8 cellular contexts compared by ENCODE assay signal in genomic region chr6:157317129-157317814, GRCh38. TPM values are rescaled to one million over a fixed set of nuclear protein-coding genes. Genes with fewer than 3 reads are reported as not detected.
DNase-seq lines count a peak whose midpoint lies in the region; ATAC-seq, FAIRE-seq and TF ChIP-seq lines count a peak whose summit lies in the region.

No MANE protein-coding gene starts in this region.

- H3K27me3 Mint-ChIP-seq in activated T-helper 1 cell treated with anti-CD3 and anti-CD28 coated beads, Interleukin-12 subunit alpha, Interleukin-12 subunit beta, Interleukin-2, Interleukin-4 antibody, amounts not matched to agents 30 ng/mL and 10 ng/mL and 1 ng/mL, durations not matched to agents 14 hours and 24 hours and 36 hours (ENCODE audit: insufficient read depth): no peaks in the 10 kb centered on the region

- no peak for TF ChIP-seq POLR2A in GM12891 (IDR thresholded peaks at IDR 0.05; ENCODE audit: low read depth, low read length)

- peaks cover 23% of the 10 kb centered on the region for H3K4me1 Mint-ChIP-seq in activated T-helper 1 cell treated with anti-CD3 and anti-CD28 coated beads, Interleukin-12 subunit alpha, Interleukin-12 subunit beta, Interleukin-2, Interleukin-4 antibody, amounts not matched to agents 30 ng/mL and 10 ng/mL and 1 ng/mL, durations not matched to agents 14 hours and 24 hours and 36 hours (ENCODE audit: low read depth)

- no peak for FAIRE-seq in GM12891 (lab: Jason Lieb, UNC)

- DNase-seq in GM04504 (ENCODE audit: low read depth): peak; percentile 86
- no peak for DNase-seq in activated T-helper 1 cell treated with anti-CD3 and anti-CD28 coated beads, Interleukin-12 subunit alpha, Interleukin-12 subunit beta, Interleukin-2, Interleukin-4 antibody, amounts not matched to agents 30 ng/mL and 10 ng/mL and 1 ng/mL, durations not matched to agents 14 hours and 24 hours and 36 hours (ENCODE audit: low spot score)
- DNase-seq in head of caudate nucleus: peak in 41 of 42 donors; percentile 20 to 90 (median 58)
- peak; percentile 14 for DNase-seq in stimulated activated CD4-positive, alpha-beta T cell treated with anti-CD3 and anti-CD28 coated beads, Interleukin-4, amount 100 ng/mL, for 1 hour
- no peak for DNase-seq in GM12891 (ENCODE audit: insufficient read length, low spot score)
- DNase-seq in SHP77 treated with DMSO at 0.1 percent for 48 hours (lab: John Stamatoyannopoulos, UW): no peak
- DNase-seq in NCI-H2196 (lab: John Stamatoyannopoulos, UW; ENCODE audit: unreplicated experiment): no peak

- no peaks in the 10 kb centered on the region for H3K9me3 Mint-ChIP-seq in activated T-helper 1 cell treated with anti-CD3 and anti-CD28 coated beads, Interleukin-12 subunit alpha, Interleukin-12 subunit beta, Interleukin-2, Interleukin-4 antibody, amounts not matched to agents 30 ng/mL and 10 ng/mL and 1 ng/mL, durations not matched to agents 14 hours and 24 hours and 36 hours

- intact Hi-C loops in activated T-helper 1 cell treated with anti-CD3 and anti-CD28 coated beads, Interleukin-12 subunit alpha, Interleukin-12 subunit beta, Interleukin-2, Interleukin-4 antibody, amounts not matched to agents 30 ng/mL and 10 ng/mL and 1 ng/mL, durations not matched to agents 14 hours and 24 hours and 36 hours (cut with micrococcal nuclease): no loop called here
- intact Hi-C loops in head of caudate nucleus (cut with DNase I): no loop called here

- H3K4me3 Mint-ChIP-seq in activated T-helper 1 cell treated with anti-CD3 and anti-CD28 coated beads, Interleukin-12 subunit alpha, Interleukin-12 subunit beta, Interleukin-2, Interleukin-4 antibody, amounts not matched to agents 30 ng/mL and 10 ng/mL and 1 ng/mL, durations not matched to agents 14 hours and 24 hours and 36 hours: no peak overlapping the region

- peaks cover 27% of the 10 kb centered on the region for H3K36me3 Mint-ChIP-seq in activated T-helper 1 cell treated with anti-CD3 and anti-CD28 coated beads, Interleukin-12 subunit alpha, Interleukin-12 subunit beta, Interleukin-2, Interleukin-4 antibody, amounts not matched to agents 30 ng/mL and 10 ng/mL and 1 ng/mL, durations not matched to agents 14 hours and 24 hours and 36 hours (ENCODE audit: low read depth)

- H3K27ac Mint-ChIP-seq in activated T-helper 1 cell treated with anti-CD3 and anti-CD28 coated beads, Interleukin-12 subunit alpha, Interleukin-12 subunit beta, Interleukin-2, Interleukin-4 antibody, amounts not matched to agents 30 ng/mL and 10 ng/mL and 1 ng/mL, durations not matched to agents 14 hours and 24 hours and 36 hours: peak overlapping the region; percentile 35

- no peak for ATAC-seq in HG03108 (IDR thresholded peaks at IDR 0.05; ENCODE audit: unreplicated experiment)

TF ChIP-seq in GM12891, 5 proteins besides CTCF, POLR2A, EP300 and RAD21:
- TF ChIP-seq POU2F2 (IDR thresholded peaks at IDR 0.05; ENCODE audit: low read depth, low read length) (no peak), PAX5 (IDR thresholded peaks at IDR 0.05; ENCODE audit: insufficient read depth, low read length, severe bottlenecking) (no peak), POLR2AphosphoS5 (IDR thresholded peaks at IDR 0.05; ENCODE audit: low read depth, low read length) (no peak), TAF1 (IDR thresholded peaks at IDR 0.05; ENCODE audit: low read depth, low read length) (no peak)
TF ChIP-seq in GM12891: peak in this region for 0.

RNA-seq across cellular contexts. Expression of gene TMEM242, which starts 6.0 kb away (rescaled TPM):
- 10.1 and 12.7 TPM in 2 replicates for total RNA-seq in activated T-helper 1 cell treated with anti-CD3 and anti-CD28 coated beads, Interleukin-12 subunit alpha, Interleukin-12 subunit beta, Interleukin-2, Interleukin-4 antibody, amounts not matched to agents 30 ng/mL and 10 ng/mL and 1 ng/mL, durations not matched to agents 14 hours and 24 hours and 36 hours
- polyA plus RNA-seq in GM12891 (2012; ENCODE audit: low read depth, missing spikeins): 2.1 TPM

Comparison
In these comparisons a context has a peak if more than half of its experiments do, and no peak if none do; other contexts are left out.
1. DNase-seq: peak in GM04504 (single experiment), head of caudate nucleus (41 of 42) and stimulated activated CD4-positive, alpha-beta T cell treated with anti-CD3 and anti-CD28 coated beads, Interleukin-4, amount 100 ng/mL, for 1 hour (single experiment); none in activated T-helper 1 cell treated with anti-CD3 and anti-CD28 coated beads, Interleukin-12 subunit alpha, Interleukin-12 subunit beta, Interleukin-2, Interleukin-4 antibody, amounts not matched to agents 30 ng/mL and 10 ng/mL and 1 ng/mL, durations not matched to agents 14 hours and 24 hours and 36 hours (single experiment), GM12891 (single experiment), SHP77 treated with DMSO at 0.1 percent for 48 hours (single experiment) and NCI-H2196 (single experiment).